1 cellular context compared by ENCODE assay signal in the genomic region with DNA sequence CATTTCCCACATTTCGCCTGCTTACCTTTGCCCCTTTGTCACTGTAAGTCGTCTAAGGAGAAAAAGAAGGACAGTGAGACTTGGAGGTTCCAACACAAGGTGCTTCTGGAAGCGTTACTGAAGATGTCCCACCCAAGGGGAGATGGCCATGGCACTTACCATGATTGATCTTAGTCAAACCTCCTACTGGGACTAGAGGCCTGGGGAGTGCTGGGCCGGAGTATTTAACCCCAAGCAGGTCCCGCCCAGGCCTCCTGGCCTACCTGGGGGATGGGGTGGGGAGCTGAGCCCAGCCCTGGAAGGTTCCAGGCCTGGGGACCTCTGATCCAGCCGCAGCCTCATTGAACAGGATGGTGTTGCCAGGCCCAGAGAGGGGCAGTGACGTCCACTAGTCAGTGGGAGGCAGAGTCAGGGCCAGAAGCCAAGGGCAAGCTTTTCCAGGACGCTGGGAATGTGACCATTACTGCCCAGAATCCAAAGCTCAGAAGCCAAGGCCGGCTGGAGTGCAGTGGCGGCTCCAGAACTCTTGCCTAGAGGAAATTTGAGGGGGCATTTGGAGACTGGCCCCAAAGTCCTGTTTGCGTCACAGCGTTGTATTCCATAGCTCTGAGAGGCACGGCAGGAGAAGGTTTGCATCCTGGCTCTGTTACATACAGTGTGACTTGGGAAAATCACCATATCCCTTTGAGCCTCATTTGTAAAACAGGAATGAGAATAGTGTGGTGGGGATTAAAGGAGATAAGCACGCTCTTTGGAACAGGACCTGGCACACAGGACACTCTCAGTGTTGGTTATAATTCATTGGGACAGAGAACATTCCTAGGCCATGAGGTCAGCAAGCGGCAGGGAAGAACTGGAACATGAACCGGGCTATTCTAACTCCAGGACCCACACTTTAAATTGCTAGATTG.
TF ChIP-seq lines count a peak whose summit lies in the region.

Gene HPD, minus strand, starts transcription at position 198 of the 911 bp plus-strand sequence. Its CDS starts 36 bp downstream, at position 162.

TF ChIP-seq in HepG2, 621 proteins besides CTCF, POLR2A, EP300 and RAD21 (continued from another document and continues in another):
- TF ChIP-seq, protein P1, sequence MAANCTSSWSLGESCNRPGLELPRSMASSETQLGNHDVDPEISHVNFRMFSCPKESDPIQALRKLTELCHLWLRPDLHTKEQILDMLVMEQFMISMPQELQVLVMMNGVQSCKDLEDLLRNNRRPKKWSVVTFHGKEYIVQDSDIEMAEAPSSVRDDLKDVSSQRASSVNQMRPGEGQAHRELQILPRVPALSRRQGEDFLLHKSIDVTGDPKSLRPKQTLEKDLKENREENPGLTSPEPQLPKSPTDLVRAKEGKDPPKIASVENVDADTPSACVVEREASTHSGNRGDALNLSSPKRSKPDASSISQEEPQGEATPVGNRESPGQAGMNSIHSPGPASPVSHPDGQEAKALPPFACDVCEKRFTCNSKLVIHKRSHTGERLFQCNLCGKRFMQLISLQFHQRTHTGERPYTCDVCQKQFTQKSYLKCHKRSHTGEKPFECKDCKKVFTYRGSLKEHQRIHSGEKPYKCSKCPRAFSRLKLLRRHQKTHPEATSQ (CRISPR knock-in tag; IDR thresholded peaks at IDR 0.05; ENCODE audit: borderline replicate concordance), result no peak
- peak; percentile 49; the same call in 1 of the 2 replicates for TF ChIP-seq DMAP1 (CRISPR knock-in tag; IDR thresholded peaks at IDR 0.05)
- no peak for TF ChIP-seq ZNF251 (CRISPR knock-in tag; IDR thresholded peaks at IDR 0.05)
- TF ChIP-seq NR2F1 (CRISPR knock-in tag; IDR thresholded peaks at IDR 0.05), result peak; percentile 37 to 63; a peak in 3 of 4 replicates
- peak; percentile 94 for TF ChIP-seq DRAP1 (CRISPR knock-in tag; IDR thresholded peaks at IDR 0.05)
- TF ChIP-seq, protein P2, sequence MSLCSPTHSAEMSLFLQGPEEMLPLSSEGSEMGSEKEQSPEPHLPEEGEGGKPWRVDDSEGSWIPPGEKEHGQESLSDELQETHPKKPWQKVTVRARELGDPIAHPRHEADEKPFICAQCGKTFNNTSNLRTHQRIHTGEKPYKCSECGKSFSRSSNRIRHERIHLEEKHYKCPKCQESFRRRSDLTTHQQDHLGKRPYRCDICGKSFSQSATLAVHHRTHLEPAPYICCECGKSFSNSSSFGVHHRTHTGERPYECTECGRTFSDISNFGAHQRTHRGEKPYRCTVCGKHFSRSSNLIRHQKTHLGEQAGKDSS (CRISPR knock-in tag; IDR thresholded peaks at IDR 0.05; ENCODE audit: borderline replicate concordance, low read depth), result no peak
- no peak for TF ChIP-seq PCBP2 (optimal IDR thresholded peaks at IDR 0.05; ENCODE audit: low read depth, low read length, poor library complexity, severe bottlenecking)
- peak; percentile 49; the same call in 1 of the 2 replicates for TF ChIP-seq ZMYM4 (CRISPR knock-in tag; IDR thresholded peaks at IDR 0.05)
- TF ChIP-seq ZBTB44 (CRISPR knock-in tag; IDR thresholded peaks at IDR 0.05), result no peak
- 0 out of 2 replicates have a peak, but pooled peaks have one; percentile 15 for TF ChIP-seq ZNF12 (CRISPR knock-in tag; IDR thresholded peaks at IDR 0.05)
- peak; percentile 60; the same call in 1 of the 2 replicates for TF ChIP-seq ZBTB38 (CRISPR knock-in tag; IDR thresholded peaks at IDR 0.05)
- peak; percentile 27 for TF ChIP-seq ZNF331 (CRISPR knock-in tag; IDR thresholded peaks at IDR 0.05)
- peak; percentile 19 to 65; a peak in 2 of 4 replicates for TF ChIP-seq HMGXB4 (CRISPR knock-in tag; IDR thresholded peaks at IDR 0.05; ENCODE audit: borderline replicate concordance in 1 of 2, low read depth in 1 of 2)
- TF ChIP-seq TFDP2 (CRISPR knock-in tag; IDR thresholded peaks at IDR 0.05), result peak; percentile 52
- TF ChIP-seq IKZF4 (CRISPR knock-in tag; IDR thresholded peaks at IDR 0.05; ENCODE audit: borderline replicate concordance, low read depth, not compliant biosample characterization), result no peak
- no peak for TF ChIP-seq ZNF282 (IDR thresholded peaks at IDR 0.05; ENCODE audit: partially characterized antibody)
- peak; percentile 89 for TF ChIP-seq ZBTB37 (CRISPR knock-in tag; IDR thresholded peaks at IDR 0.05)
- TF ChIP-seq HNF4G (IDR thresholded peaks at IDR 0.05; ENCODE audit: borderline replicate concordance, low read depth, low read length), result peak; percentile 84
- 0 out of 2 replicates have a peak, but pooled peaks have one; percentile 71 for TF ChIP-seq HNF4G (CRISPR knock-in tag; IDR thresholded peaks at IDR 0.05; ENCODE audit: borderline replicate concordance, low read depth)
- peak; percentile 49 for TF ChIP-seq ZNF629 (CRISPR knock-in tag; conservative IDR thresholded peaks at IDR 0.05)
- peak; percentile 47; the same call in 1 of the 2 replicates for TF ChIP-seq ZNF605 (CRISPR knock-in tag; IDR thresholded peaks at IDR 0.05)
- TF ChIP-seq ZNF136 (CRISPR knock-in tag; IDR thresholded peaks at IDR 0.05; ENCODE audit: low read depth), result 0 out of 2 replicates have a peak, but pooled peaks have one; percentile 5
- TF ChIP-seq ZNF614 (CRISPR knock-in tag; IDR thresholded peaks at IDR 0.05; ENCODE audit: borderline replicate concordance), result peak; percentile 18; the same call in 1 of the 2 replicates
- TF ChIP-seq HMGXB3 (CRISPR knock-in tag; IDR thresholded peaks at IDR 0.05; ENCODE audit: borderline replicate concordance), result peak; percentile 44; the same call in 1 of the 2 replicates
- TF ChIP-seq, protein P3, sequence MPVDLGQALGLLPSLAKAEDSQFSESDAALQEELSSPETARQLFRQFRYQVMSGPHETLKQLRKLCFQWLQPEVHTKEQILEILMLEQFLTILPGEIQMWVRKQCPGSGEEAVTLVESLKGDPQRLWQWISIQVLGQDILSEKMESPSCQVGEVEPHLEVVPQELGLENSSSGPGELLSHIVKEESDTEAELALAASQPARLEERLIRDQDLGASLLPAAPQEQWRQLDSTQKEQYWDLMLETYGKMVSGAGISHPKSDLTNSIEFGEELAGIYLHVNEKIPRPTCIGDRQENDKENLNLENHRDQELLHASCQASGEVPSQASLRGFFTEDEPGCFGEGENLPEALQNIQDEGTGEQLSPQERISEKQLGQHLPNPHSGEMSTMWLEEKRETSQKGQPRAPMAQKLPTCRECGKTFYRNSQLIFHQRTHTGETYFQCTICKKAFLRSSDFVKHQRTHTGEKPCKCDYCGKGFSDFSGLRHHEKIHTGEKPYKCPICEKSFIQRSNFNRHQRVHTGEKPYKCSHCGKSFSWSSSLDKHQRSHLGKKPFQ (CRISPR knock-in tag; IDR thresholded peaks at IDR 0.05; ENCODE audit: insufficient replicate concordance), result peak; percentile 60
- TF ChIP-seq, protein P4, sequence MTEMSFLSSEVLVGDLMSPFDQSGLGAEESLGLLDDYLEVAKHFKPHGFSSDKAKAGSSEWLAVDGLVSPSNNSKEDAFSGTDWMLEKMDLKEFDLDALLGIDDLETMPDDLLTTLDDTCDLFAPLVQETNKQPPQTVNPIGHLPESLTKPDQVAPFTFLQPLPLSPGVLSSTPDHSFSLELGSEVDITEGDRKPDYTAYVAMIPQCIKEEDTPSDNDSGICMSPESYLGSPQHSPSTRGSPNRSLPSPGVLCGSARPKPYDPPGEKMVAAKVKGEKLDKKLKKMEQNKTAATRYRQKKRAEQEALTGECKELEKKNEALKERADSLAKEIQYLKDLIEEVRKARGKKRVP (CRISPR knock-in tag; IDR thresholded peaks at IDR 0.05), result 0 out of 4 replicates have a peak, but pooled peaks of 1 of the 2 experiments have one; percentile 4
- TF ChIP-seq ZNF337 (CRISPR knock-in tag; IDR thresholded peaks at IDR 0.05; ENCODE audit: borderline replicate concordance, low read depth), result peak; percentile 83
- TF ChIP-seq ZNF274 (CRISPR knock-in tag; IDR thresholded peaks at IDR 0.05), result peak; percentile 80; the same call in 1 of the 2 replicates
- peak; percentile 67 for TF ChIP-seq PITX1 (CRISPR knock-in tag; IDR thresholded peaks at IDR 0.05)
- peak; percentile 82; the same call in 1 of the 2 replicates for TF ChIP-seq ZNF710 (CRISPR knock-in tag; IDR thresholded peaks at IDR 0.05; ENCODE audit: borderline replicate concordance)
- 0 out of 2 replicates have a peak, but pooled peaks have one; percentile 47 for TF ChIP-seq NAIF1 (CRISPR knock-in tag; IDR thresholded peaks at IDR 0.05; ENCODE audit: borderline replicate concordance)
- peak; percentile 46; the same call in 1 of the 2 replicates for TF ChIP-seq ZBTB21 (CRISPR knock-in tag; IDR thresholded peaks at IDR 0.05)
- no peak for TF ChIP-seq U2AF2 (IDR thresholded peaks at IDR 0.05; ENCODE audit: low read depth, low read length)
